In the genomic region with DNA sequence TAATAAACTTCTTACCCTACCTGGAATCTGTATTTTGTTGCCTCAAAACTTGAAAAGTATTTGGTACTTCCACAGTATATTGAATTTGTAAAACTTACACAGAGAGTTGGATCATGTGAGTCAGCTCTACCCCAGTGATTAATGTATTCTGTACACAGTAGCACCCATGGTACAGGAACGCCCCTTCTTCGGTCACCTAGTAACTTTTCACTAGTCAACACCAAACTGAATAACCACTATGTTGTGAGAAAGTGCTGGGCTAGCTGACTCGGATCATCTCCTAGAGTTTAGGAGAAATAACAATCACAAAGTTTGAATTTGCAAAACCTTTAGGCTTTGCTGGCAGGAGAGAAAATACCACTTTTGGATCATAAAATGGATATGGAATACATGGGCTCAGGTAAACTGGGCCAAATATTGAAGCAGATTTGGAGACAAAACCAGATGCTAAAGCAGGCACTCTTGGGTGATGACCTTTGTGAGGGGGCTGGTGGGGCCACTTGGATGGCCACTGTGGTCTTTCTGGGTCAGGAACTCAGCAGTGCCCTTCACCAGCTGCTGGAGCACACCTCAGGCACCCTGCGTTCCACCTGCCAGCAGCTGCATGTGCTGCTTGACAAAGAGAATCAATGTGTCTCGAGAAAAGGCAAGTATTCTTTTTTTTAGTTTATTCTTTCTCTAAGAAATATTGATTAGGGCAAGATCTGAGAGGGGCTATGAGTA, we compare ENCODE assay signal across 1 cellular context.
TF ChIP-seq lines count a peak whose summit lies in the region.

DTHD1 (plus strand) TSS at position 233 of the 723 bp plus-strand sequence; CDS start at position 376, 143 bp downstream.

TF ChIP-seq in GM23338, 12 proteins besides CTCF, POLR2A, EP300 and RAD21 (continued from another document):
- no peak for TF ChIP-seq ETS1 (IDR thresholded peaks at IDR 0.05)
- no peak for TF ChIP-seq NANOG (IDR thresholded peaks at IDR 0.05; ENCODE audit: borderline replicate concordance)
- TF ChIP-seq CREB1 (CRISPR knock-in tag; IDR thresholded peaks at IDR 0.05; ENCODE audit: low read depth), result no peak
- no peak for TF ChIP-seq JUNB (IDR thresholded peaks at IDR 0.05; ENCODE audit: unreplicated experiment)
- TF ChIP-seq ZNF331 (CRISPR knock-in tag; IDR thresholded peaks at IDR 0.05; ENCODE audit: low read depth), result no peak
- TF ChIP-seq ZNF462 (CRISPR knock-in tag; IDR thresholded peaks at IDR 0.05), result no peak
- no peak for TF ChIP-seq STAT1 (IDR thresholded peaks at IDR 0.05; ENCODE audit: unreplicated experiment)
- no peak for TF ChIP-seq EZH2phosphoT487 (IDR thresholded peaks at IDR 0.05; ENCODE audit: unreplicated experiment)
- TF ChIP-seq ZNF114 (CRISPR knock-in tag; IDR thresholded peaks at IDR 0.05), result no peak
- TF ChIP-seq EZH2 (IDR thresholded peaks at IDR 0.05; ENCODE audit: low read depth, unreplicated experiment), result no peak
